Comparison of ENCODE assay signal across 15 cellular contexts in genomic region chr12:132281021-132281420, GRCh38. TPM values are rescaled to one million over a fixed set of nuclear protein-coding genes. Genes with fewer than 3 reads are reported as not detected.
DNase-seq lines count a peak whose midpoint lies in the region; ATAC-seq, FAIRE-seq and TF ChIP-seq lines count a peak whose summit lies in the region.
"Had no signal": no experiment of that assay in that cellular context is flagged by ENCODE, and none has a peak within 500 bp of the region (broad histone marks: within the 10 kb centered on the region; RNA-seq: fewer than 3 reads in every experiment).

No MANE protein-coding gene starts in this region.

- peak overlapping the region; percentile 97 for H3K4me2 ChIP-seq in BLaER1
- H3K4me2 ChIP-seq in BLaER1 treated with 17β-estradiol and CSF1 and Interleukin-3, amounts not matched to agents 10 nM and 100 nM, result peak overlapping the region in 8 of 11 experiments; percentile 17 to 66 (median 40); a peak in 11 of 22 replicates
- H3K4me2 ChIP-seq: A549 had no signal

- no peaks in the 10 kb centered on the region for H3K36me3 ChIP-seq in BLaER1
- H3K36me3 ChIP-seq in BLaER1 treated with 17β-estradiol and CSF1 and Interleukin-3, amounts not matched to agents 10 nM and 100 nM, result no peaks in the 10 kb centered on the region
- H3K36me3 ChIP-seq in kidney (ENCODE audit: control insufficient read depth in 1 of 2, insufficient read depth in 2 of 2, low read length in 2 of 2), result no peaks in the 10 kb centered on the region
- no peaks in the 10 kb centered on the region for H3K36me3 ChIP-seq in psoas muscle (ENCODE audit: insufficient read depth in 1 of 2, low read depth in 1 of 2)

- no peak overlapping the region for H3K27ac Mint-ChIP-seq in activated CD4-positive, alpha-beta T cell treated with anti-CD3 and anti-CD28 coated beads, Interleukin-2, amount 10 ng/mL, durations not matched to agents 24 days and 14 days
- H3K27ac Mint-ChIP-seq: CD4-positive, CD25-positive, alpha-beta regulatory T cell had no signal

- H3K9me3 ChIP-seq in BLaER1 (no peaks in the 10 kb centered on the region), kidney (ENCODE audit: control insufficient read depth in 1 of 2, low read length in 2 of 2) (no peaks in the 10 kb centered on the region), psoas muscle (no peaks in the 10 kb centered on the region)
- no peaks in the 10 kb centered on the region for H3K9me3 ChIP-seq in BLaER1 treated with 17β-estradiol and CSF1 and Interleukin-3, amounts not matched to agents 10 nM and 100 nM (replicated peaks in 1 of 11)
- H3K9me3 ChIP-seq: A549 had no signal

- TF ChIP-seq CTCF in kidney (IDR thresholded peaks at IDR 0.05; ENCODE audit: borderline replicate concordance, extremely low read depth, insufficient read depth), result no peak
- TF ChIP-seq CTCF in psoas muscle (IDR thresholded peaks at IDR 0.05), result no peak

- H3K9ac ChIP-seq in BLaER1 (no peak overlapping the region), kidney (ENCODE audit: low read length in 2 of 2) (no peak overlapping the region)
- no peak overlapping the region for H3K9ac ChIP-seq in BLaER1 treated with 17β-estradiol and CSF1 and Interleukin-3, amounts not matched to agents 10 nM and 100 nM

- H3K27me3 Mint-ChIP-seq in activated CD4-positive, alpha-beta T cell treated with anti-CD3 and anti-CD28 coated beads, Interleukin-2, amount 10 ng/mL, durations not matched to agents 24 days and 14 days, result peaks cover 9% of the 10 kb centered on the region
- H3K27me3 Mint-ChIP-seq: CD4-positive, CD25-positive, alpha-beta regulatory T cell had no signal

- 60 to 64% (median 62%) methylated on average over 19 of the region's 19 CpGs for WGBS in psoas muscle, 3 donors

- H3K4me3 Mint-ChIP-seq in activated CD4-positive, alpha-beta T cell treated with anti-CD3 and anti-CD28 coated beads, Interleukin-2, amount 10 ng/mL, durations not matched to agents 24 days and 14 days, result no peak overlapping the region
- H3K4me3 Mint-ChIP-seq: CD4-positive, CD25-positive, alpha-beta regulatory T cell had no signal

- CTCF ChIA-PET in HEK293T (lab: Yijun Ruan, JAX), result no interaction called here

- H3K27ac ChIP-seq in BLaER1, result no peak overlapping the region
- no peak overlapping the region for H3K27ac ChIP-seq in BLaER1 treated with 17β-estradiol and CSF1 and Interleukin-3, amounts not matched to agents 10 nM and 100 nM
- no peak overlapping the region for H3K27ac ChIP-seq in kidney (ENCODE audit: low read depth in 2 of 2, low read length in 2 of 2)
- no peak overlapping the region for H3K27ac ChIP-seq in psoas muscle
- H3K27ac ChIP-seq: A549 had no signal

- ATAC-seq in psoas muscle, result no peak
- ATAC-seq: A549 had no signal

- no peaks in the 10 kb centered on the region for H3K4me1 Mint-ChIP-seq in activated CD4-positive, alpha-beta T cell treated with anti-CD3 and anti-CD28 coated beads, Interleukin-2, amount 10 ng/mL, durations not matched to agents 24 days and 14 days

- H3K4me1 ChIP-seq in BLaER1 (peaks cover 75% of the 10 kb centered on the region), kidney (ENCODE audit: control insufficient read depth in 1 of 2, insufficient read depth in 1 of 2, low read depth in 1 of 2, low read length in 2 of 2) (peaks cover 13 to 34% of the 10 kb centered on the region in 2 donors), psoas muscle (no peaks in the 10 kb centered on the region)
- H3K4me1 ChIP-seq in BLaER1 treated with 17β-estradiol and CSF1 and Interleukin-3, amounts not matched to agents 10 nM and 100 nM, result peaks cover 20 to 73% (median 59%) of the 10 kb centered on the region in 10 experiments

- peak; percentile 66 for DNase-seq in kidney
- peak; percentile 4 to 37 for DNase-seq in psoas muscle
- no peak for DNase-seq in HEK293T (ENCODE audit: extremely low spot score)
- DNase-seq in activated CD4-positive, alpha-beta T cell treated with anti-CD3 and anti-CD28 coated beads, Interleukin-2, amount 10 ng/mL, durations not matched to agents 24 days and 14 days, result no peak
- DNase-seq: CD4-positive, CD25-positive, alpha-beta regulatory T cell; DMS53; GF-D8; HCEC 1CT; IMR-90 had no signal

- POLR2A ChIA-PET in HEK293T (lab: Yijun Ruan, JAX), result no interaction called here

- H3K36me3 Mint-ChIP-seq in activated CD4-positive, alpha-beta T cell treated with anti-CD3 and anti-CD28 coated beads, Interleukin-2, amount 10 ng/mL, durations not matched to agents 24 days and 14 days (ENCODE audit: low read depth), result no peaks in the 10 kb centered on the region
- H3K36me3 Mint-ChIP-seq: CD4-positive, CD25-positive, alpha-beta regulatory T cell had no signal

- H3K4me3 ChIP-seq in BLaER1 (no peak overlapping the region), kidney (ENCODE audit: low read length in 2 of 2) (no peak overlapping the region), psoas muscle (no peak overlapping the region)
- no peak overlapping the region for H3K4me3 ChIP-seq in BLaER1 treated with 17β-estradiol and CSF1 and Interleukin-3, amounts not matched to agents 10 nM and 100 nM
- H3K4me3 ChIP-seq: A549 had no signal

- H3K9me3 Mint-ChIP-seq in activated CD4-positive, alpha-beta T cell treated with anti-CD3 and anti-CD28 coated beads, Interleukin-2, amount 10 ng/mL, durations not matched to agents 24 days and 14 days, result no peaks in the 10 kb centered on the region

- intact Hi-C loops in kidney (cut with DNase I), result no loop called here
- intact Hi-C loops in psoas muscle (cut with DNase I), result no loop called here
- intact Hi-C loops in activated CD4-positive, alpha-beta T cell treated with anti-CD3 and anti-CD28 coated beads, Interleukin-2, amount 10 ng/mL, durations not matched to agents 24 days and 14 days (cut with micrococcal nuclease), result no loop called here

- peaks cover 17% of the 10 kb centered on the region for H3K27me3 ChIP-seq in BLaER1
- H3K27me3 ChIP-seq in BLaER1 treated with 17β-estradiol and CSF1 and Interleukin-3, amounts not matched to agents 10 nM and 100 nM, result peaks cover 14 to 21% (median 16%) of the 10 kb centered on the region in 11 experiments
- peaks cover 0 to 88% (median 36%) of the 10 kb centered on the region in 3 donors for H3K27me3 ChIP-seq in psoas muscle (ENCODE audit: insufficient read depth in 3 of 3, low read length in 2 of 3)

- H4K20me1 ChIP-seq in BLaER1, result no peaks in the 10 kb centered on the region
- peaks cover 0 to 15% (median 0%) of the 10 kb centered on the region in 11 experiments; a peak in 3 of 22 replicates for H4K20me1 ChIP-seq in BLaER1 treated with 17β-estradiol and CSF1 and Interleukin-3, amounts not matched to agents 10 nM and 100 nM

- no peak for FAIRE-seq in kidney (lab: Jason Lieb, UNC)
- FAIRE-seq: A549, GM19239 had no signal

TF ChIP-seq in HEK293T, 16 proteins besides CTCF, POLR2A, EP300 and RAD21:
- no peak for TF ChIP-seq ZNF384 (IDR thresholded peaks at IDR 0.05)
- TF ChIP-seq SP1 (IDR thresholded peaks at IDR 0.05), result no peak
- TF ChIP-seq PKNOX1 (IDR thresholded peaks at IDR 0.05), result no peak
- no peak for TF ChIP-seq ELF4 (IDR thresholded peaks at IDR 0.05)
- no peak for TF ChIP-seq FOXM1 (IDR thresholded peaks at IDR 0.05; ENCODE audit: borderline replicate concordance)
- TF ChIP-seq FOXA1 (IDR thresholded peaks at IDR 0.05), result no peak
- TF ChIP-seq NFRKB (IDR thresholded peaks at IDR 0.05), result no peak
- no peak for TF ChIP-seq FOXK2 (IDR thresholded peaks at IDR 0.05)
- no peak for TF ChIP-seq SUZ12 (IDR thresholded peaks at IDR 0.05)
- no peak for TF ChIP-seq TARDBP (IDR thresholded peaks at IDR 0.05)
- TF ChIP-seq BHLHE40 (IDR thresholded peaks at IDR 0.05; ENCODE audit: borderline replicate concordance), result no peak
- no peak for TF ChIP-seq L3MBTL2 (conservative IDR thresholded peaks at IDR 0.05)
- no peak for TF ChIP-seq ARNT (IDR thresholded peaks at IDR 0.05)
- TF ChIP-seq LEF1 (IDR thresholded peaks at IDR 0.05; ENCODE audit: borderline replicate concordance), result no peak
- TF ChIP-seq CTBP1 (IDR thresholded peaks at IDR 0.05; ENCODE audit: borderline replicate concordance), result no peak
- no peak for TF ChIP-seq HDGF (IDR thresholded peaks at IDR 0.05; ENCODE audit: borderline replicate concordance)

RNA-seq across cellular contexts. Expression of gene GALNT9, which starts 48.4 kb away (rescaled TPM):
- total RNA-seq in kidney (20.7 TPM), psoas muscle (not detected)
- polyA plus RNA-seq in kidney (ENCODE audit: insufficient read depth, low read depth, low replicate concordance) (4.8 TPM), psoas muscle (under 1 TPM; 0.01 to 0.21 (median 0.08) TPM)
- total RNA-seq in activated CD4-positive, alpha-beta T cell treated with anti-CD3 and anti-CD28 coated beads, Interleukin-2, amount 10 ng/mL, durations not matched to agents 24 days and 14 days, result 0.19 TPM in 1 of 2 replicates, not detected in the other
- total RNA-seq: HT-29 had no signal
- polyA plus RNA-seq: BJ had no signal

Comparison
In these comparisons a context has a peak if more than half of its experiments do, and no peak if none do; other contexts are left out.
1. DNase-seq: peak in kidney (single experiment) and psoas muscle (2 of 2); none in HEK293T (single experiment) and activated CD4-positive, alpha-beta T cell treated with anti-CD3 and anti-CD28 coated beads, Interleukin-2, amount 10 ng/mL, durations not matched to agents 24 days and 14 days (single experiment).
2. RNA of gene GALNT9, which starts 48.4 kb away (total RNA-seq): 20.7 TPM in kidney (single experiment); 0.19 TPM in activated CD4-positive, alpha-beta T cell treated with anti-CD3 and anti-CD28 coated beads, Interleukin-2, amount 10 ng/mL, durations not matched to agents 24 days and 14 days and not detected in psoas muscle; every median in the first group is over 10 times any median in the second.